In the genomic region with DNA sequence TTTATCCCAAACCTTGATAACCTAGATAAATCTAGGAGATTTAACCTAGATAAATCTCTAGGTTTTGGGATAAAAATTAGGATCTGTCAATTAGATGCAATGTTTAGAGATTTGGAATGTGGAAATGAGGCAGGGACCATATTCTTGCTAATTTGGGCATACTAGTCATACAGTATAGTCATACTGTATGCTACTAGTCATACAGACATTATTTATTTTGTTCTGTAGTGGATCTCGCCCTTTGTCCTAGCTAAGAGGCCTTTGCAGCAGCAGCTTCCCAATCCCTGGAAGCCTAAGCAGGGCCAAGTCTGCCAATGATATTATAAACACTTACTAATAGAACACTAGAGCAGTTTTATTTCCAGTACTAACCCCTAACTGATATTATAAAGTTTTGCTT, we compare ENCODE assay signal across 19 cellular contexts.
DNase-seq lines count a peak whose midpoint lies in the region; ATAC-seq, FAIRE-seq and TF ChIP-seq lines count a peak whose summit lies in the region.
"Had no signal": no experiment of that assay in that cellular context is flagged by ENCODE, and none has a peak within 500 bp of the region (broad histone marks: within the 10 kb centered on the region; RNA-seq: fewer than 3 reads in every experiment).

No MANE protein-coding gene starts in this region.

- H3K9me3 ChIP-seq in IMR-90 (ENCODE audit: control insufficient read depth, insufficient read depth, low read length) = peaks cover 3% of the 10 kb centered on the region; the same call in 1 of the 2 replicates
- peaks cover 8% of the 10 kb centered on the region for H3K9me3 ChIP-seq in endodermal cell (ENCODE audit: control insufficient read depth, low read length)

- H2AFZ ChIP-seq in IMR-90 (replicated peaks; ENCODE audit: low read length, poor library complexity) = no peak overlapping the region
- H2AFZ ChIP-seq: GM23338 had no signal

- no peak overlapping the region for H3K18ac ChIP-seq in IMR-90 (ENCODE audit: low read depth, low read length)

- H3K27me3 ChIP-seq in IMR-90 (ENCODE audit: control insufficient read depth, insufficient read depth, low read length) (no peaks in the 10 kb centered on the region), endodermal cell (ENCODE audit: control insufficient read depth, insufficient read depth, low read length, poor library complexity, severe bottlenecking) (no peaks in the 10 kb centered on the region)

- WGBS in IMR-90 (ENCODE audit: extremely low coverage in 2 of 2, insufficient read length in 1 of 2), 2 experiments = no CpG with 5 or more reads among the region's 1 CpG
- 93 to 100% methylated on average over 1 of the region's 1 CpG for WGBS in endodermal cell (ENCODE audit: insufficient coverage in 1 of 2, insufficient read length in 1 of 2), 2 experiments

- no peak overlapping the region for H3K4me3 ChIP-seq in IMR-90 (ENCODE audit: insufficient read depth, low read depth, low read length)
- no peak overlapping the region for H3K4me3 ChIP-seq in endodermal cell (ENCODE audit: low read length)
- H3K4me3 ChIP-seq: GM23338 had no signal

- no peak overlapping the region for H2BK15ac ChIP-seq in IMR-90 (ENCODE audit: low read depth, low read length)

- peaks cover 15% of the 10 kb centered on the region for H3K36me3 Mint-ChIP-seq in endodermal cell (ENCODE audit: low read depth)
- peaks cover 21 to 26% of the 10 kb centered on the region in 2 donors for H3K36me3 Mint-ChIP-seq in stimulated activated naive B cell treated with anti-CD40 and anti-IgM and Interleukin-4, amounts not matched to agents 10 μg/mL and 1 μg/mL and 100 μg/mL, for 72 hours

- no peak overlapping the region for H3K4me3 Mint-ChIP-seq in endodermal cell
- no peak overlapping the region for H3K4me3 Mint-ChIP-seq in stimulated activated naive B cell treated with anti-CD40 and anti-IgM and Interleukin-4, amounts not matched to agents 10 μg/mL and 1 μg/mL and 100 μg/mL, for 72 hours
- H3K4me3 Mint-ChIP-seq: CD8-positive, alpha-beta T cell; GM23338 had no signal

- H3K27me3 Mint-ChIP-seq in endodermal cell (ENCODE audit: insufficient read depth) = no peaks in the 10 kb centered on the region
- H3K27me3 Mint-ChIP-seq in stimulated activated naive B cell treated with anti-CD40 and anti-IgM and Interleukin-4, amounts not matched to agents 10 μg/mL and 1 μg/mL and 100 μg/mL, for 72 hours = no peaks in the 10 kb centered on the region

- no peaks in the 10 kb centered on the region for H3K4me1 Mint-ChIP-seq in endodermal cell
- H3K4me1 Mint-ChIP-seq in stimulated activated naive B cell treated with anti-CD40 and anti-IgM and Interleukin-4, amounts not matched to agents 10 μg/mL and 1 μg/mL and 100 μg/mL, for 72 hours = no peaks in the 10 kb centered on the region
- H3K4me1 Mint-ChIP-seq: GM23338 had no signal

- intact Hi-C loops in IMR-90 (cut with micrococcal nuclease) = no loop called here

- H2AK9ac ChIP-seq in IMR-90 (replicated peaks; ENCODE audit: low read depth, low read length, poor library complexity) = no peak overlapping the region

- peak overlapping the region; percentile 17 for H2BK5ac ChIP-seq in IMR-90 (ENCODE audit: low read depth, low read length, poor library complexity, severe bottlenecking)

- 0 out of 2 replicates have a peak overlapping the region, but pooled peaks have one; percentile 7 for H3K14ac ChIP-seq in IMR-90 (replicated peaks; ENCODE audit: low read depth, low read length)

- TF ChIP-seq RAD21 in IMR-90 (IDR thresholded peaks at IDR 0.05; ENCODE audit: low read length) = no peak

- no TSS peak for BruUV-seq in IMR-90 (replicated peaks; lab: Mats Ljungman, UMichigan)

- CTCF ChIA-PET in IMR-90 (lab: Yijun Ruan, JAX) = no interaction called here

- H2AK5ac ChIP-seq in IMR-90 (ENCODE audit: low read depth, low read length) = no peak overlapping the region

- in situ Hi-C loops in IMR-90 (cut with MboI; ENCODE audit: low sequenced_read_pairs) = no loop called here

- no peak overlapping the region for H3K23ac ChIP-seq in IMR-90 (ENCODE audit: low read depth, low read length)

- H3K79me1 ChIP-seq in IMR-90 (ENCODE audit: low read depth in 1 of 2, low read length in 2 of 2) = peaks cover 0 to 5% of the 10 kb centered on the region in 2 experiments; a peak in 1 of 4 replicates

- POLR2A ChIA-PET in IMR-90 (lab: Charles Lee; ENCODE audit: unreplicated experiment) = no interaction called here

- no peak for FAIRE-seq in GM12892 (lab: Jason Lieb, UNC)
- FAIRE-seq: D721Med, GM18507, GM19239, HTR-8/SVneo had no signal

- H3K9me3 Mint-ChIP-seq in endodermal cell = peaks cover 18% of the 10 kb centered on the region
- peaks cover 19 to 23% of the 10 kb centered on the region in 2 donors for H3K9me3 Mint-ChIP-seq in stimulated activated naive B cell treated with anti-CD40 and anti-IgM and Interleukin-4, amounts not matched to agents 10 μg/mL and 1 μg/mL and 100 μg/mL, for 72 hours

- H2BK120ac ChIP-seq in IMR-90 (ENCODE audit: low read depth, low read length) = peak overlapping the region; percentile 71

- H3K36me3 ChIP-seq in IMR-90 (ENCODE audit: control insufficient read depth, insufficient read depth, low read length) (no peaks in the 10 kb centered on the region), endodermal cell (ENCODE audit: control insufficient read depth, insufficient read depth, low read length) (no peaks in the 10 kb centered on the region)

- no peak overlapping the region for H4K91ac ChIP-seq in IMR-90 (ENCODE audit: insufficient read depth, low read depth, low read length)

- H4K20me1 ChIP-seq in IMR-90 (ENCODE audit: insufficient read depth, low read length) = no peaks in the 10 kb centered on the region

- H3K4me2 ChIP-seq in IMR-90 (ENCODE audit: low read depth, low read length) = no peak overlapping the region
- H3K4me2 ChIP-seq: GM23338 had no signal

- H3K4me1 ChIP-seq in IMR-90 (ENCODE audit: control insufficient read depth, insufficient read depth, low read length) (no peaks in the 10 kb centered on the region), endodermal cell (ENCODE audit: control insufficient read depth, insufficient read depth, low read length) (no peaks in the 10 kb centered on the region)

- no peaks in the 10 kb centered on the region for H3K9me1 ChIP-seq in IMR-90 (ENCODE audit: insufficient read depth, low read length)

- H3K27ac ChIP-seq in IMR-90 (ENCODE audit: insufficient read depth, low read length) (no peak overlapping the region), endodermal cell (ENCODE audit: low read depth, low read length) (no peak overlapping the region)

- peak overlapping the region; percentile 41; the same call in 1 of the 2 replicates for H3K4ac ChIP-seq in IMR-90 (ENCODE audit: low read depth, low read length)

- DNase-seq in AG08396 (ENCODE audit: low spot score) (peak; percentile 31), IMR-90 (peak; percentile 83), endodermal cell (no peak), hepatic stellate cell (ENCODE audit: low spot score) (peak; percentile 12), GM12892 (ENCODE audit: insufficient read length) (no peak)
- DNase-seq in stimulated activated naive B cell treated with anti-CD40 and anti-IgM and Interleukin-4, amounts not matched to agents 10 μg/mL and 1 μg/mL and 100 μg/mL, for 72 hours = no peak
- DNase-seq: CD8-positive, alpha-beta T cell; NCI-H146; NCI-H2107; Right ventricle myocardium superior had no signal

- dilution Hi-C loops in IMR-90 (cut with HindIII; ENCODE audit: low sequenced_read_pairs, unreplicated experiment) = no loop called here

- peak overlapping the region; percentile 45 for H3K27ac Mint-ChIP-seq in endodermal cell
- H3K27ac Mint-ChIP-seq in stimulated activated naive B cell treated with anti-CD40 and anti-IgM and Interleukin-4, amounts not matched to agents 10 μg/mL and 1 μg/mL and 100 μg/mL, for 72 hours = no peak overlapping the region
- H3K27ac Mint-ChIP-seq: CD8-positive, alpha-beta T cell; GM23338 had no signal

- no peak overlapping the region for H4K5ac ChIP-seq in IMR-90 (ENCODE audit: low read depth, low read length)

- H2BK20ac ChIP-seq in IMR-90 (ENCODE audit: low read depth, low read length) = peak overlapping the region; percentile 77; the same call in 1 of the 2 replicates

- H3K9ac ChIP-seq in IMR-90 (ENCODE audit: low read depth, low read length) (no peak overlapping the region), endodermal cell (ENCODE audit: extremely low read depth, low read length, poor library complexity, severe bottlenecking) (no peak overlapping the region)

- no peak for TF ChIP-seq CTCF in IMR-90 (conservative IDR thresholded peaks at IDR 0.05; ENCODE audit: low read depth, low read length)
- TF ChIP-seq CTCF in endodermal cell (conservative IDR thresholded peaks at IDR 0.05) = no peak

- ATAC-seq in IMR-90 (ENCODE audit: low read depth) = peak; percentile 100
- no peak for ATAC-seq in GM21423 (IDR thresholded peaks at IDR 0.05; ENCODE audit: unreplicated experiment)
- no peak for ATAC-seq in stimulated activated naive B cell treated with anti-CD40 and anti-IgM and Interleukin-4, amounts not matched to agents 10 μg/mL and 1 μg/mL and 100 μg/mL, for 72 hours (replicated peaks)
- no peak for ATAC-seq in GM18867 (IDR thresholded peaks at IDR 0.05; ENCODE audit: unreplicated experiment)
- ATAC-seq: CD8-positive, alpha-beta T cell; GM23338; Panc1; SK-N-SH treated with all-trans-retinoic acid at 6 μM for 48 hours had no signal

- H4K8ac ChIP-seq in IMR-90 (ENCODE audit: low read depth in 2 of 2, low read length in 2 of 2) = 0 out of 4 replicates have a peak overlapping the region, but pooled peaks of 1 of the 2 experiments have one; percentile 64

- H3K56ac ChIP-seq in IMR-90 (ENCODE audit: extremely low read depth, insufficient read depth, low read length) = no peak overlapping the region

- TF ChIP-seq POLR2A in IMR-90 (IDR thresholded peaks at IDR 0.05; ENCODE audit: low read depth, low read length) (no peak), GM12892 (IDR thresholded peaks at IDR 0.05; ENCODE audit: low read depth, low read length) (no peak)

TF ChIP-seq in IMR-90, 13 proteins besides CTCF, POLR2A, EP300 and RAD21:
- no peak for TF ChIP-seq RFX5 (IDR thresholded peaks at IDR 0.05; ENCODE audit: low read depth, low read length)
- TF ChIP-seq CEBPB (IDR thresholded peaks at IDR 0.05; ENCODE audit: low read depth, low read length) = 0 out of 2 replicates have a peak, but pooled peaks have one; percentile 19
TF ChIP-seq in IMR-90: peak in this region for 1.

Comparison
In these comparisons a context has a peak if more than half of its experiments do, and no peak if none do; other contexts are left out.
1. DNase-seq: peak in AG08396 (single experiment), IMR-90 (single experiment) and hepatic stellate cell (single experiment); none in endodermal cell (single experiment), stimulated activated naive B cell treated with anti-CD40 and anti-IgM and Interleukin-4, amounts not matched to agents 10 μg/mL and 1 μg/mL and 100 μg/mL, for 72 hours (single experiment) and GM12892 (single experiment).